Comparison of ENCODE assay signal across 26 cellular contexts in the genomic region with DNA sequence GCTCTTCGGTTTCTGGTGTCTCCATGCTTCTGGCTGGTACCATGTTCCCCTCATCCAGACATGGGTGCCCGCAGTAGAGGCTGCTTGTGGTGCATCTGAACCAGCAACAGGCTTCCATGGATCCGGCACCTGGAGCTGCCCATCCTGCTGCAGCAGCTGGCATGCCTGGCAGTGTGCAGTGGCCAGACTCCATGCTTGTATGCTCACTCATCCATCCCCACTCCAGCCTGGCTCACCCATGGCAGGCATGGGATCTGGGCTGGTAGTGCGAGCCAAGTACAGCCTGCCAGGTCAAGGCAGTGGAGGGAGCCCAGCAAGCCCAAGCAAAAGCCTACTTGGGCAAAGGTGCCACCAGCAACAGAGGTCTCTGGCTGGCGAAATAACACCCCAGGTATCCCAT. TPM values are rescaled to one million over a fixed set of nuclear protein-coding genes. Genes with fewer than 3 reads are reported as not detected.
A peak's percentile ranks its signal among the peaks of the same experiment; 100 is the strongest.
DNase-seq lines count a peak whose midpoint lies in the region; ATAC-seq, FAIRE-seq and TF ChIP-seq lines count a peak whose summit lies in the region.
"Had no signal": no experiment of that assay in that cellular context is flagged by ENCODE, and none has a peak within 500 bp of the region (broad histone marks: within the 10 kb centered on the region; RNA-seq: fewer than 3 reads in every experiment).

No MANE protein-coding gene starts in this region.

- TF ChIP-seq RAD21 in IMR-90 (IDR thresholded peaks at IDR 0.05; ENCODE audit: low read length) = no peak

- intact Hi-C loops in IMR-90 (cut with micrococcal nuclease) (no loop called here), kidney (cut with DNase I) (no loop called here)

- no peak overlapping the region for H2BK15ac ChIP-seq in IMR-90 (ENCODE audit: low read depth, low read length)

- no peak overlapping the region for H2BK12ac ChIP-seq in trophoblast cell (ENCODE audit: low read length)

- H2AK9ac ChIP-seq in IMR-90 (replicated peaks; ENCODE audit: low read depth, low read length, poor library complexity) = no peak overlapping the region

- H2BK120ac ChIP-seq in IMR-90 (ENCODE audit: low read depth, low read length) = no peak overlapping the region
- no peak overlapping the region for H2BK120ac ChIP-seq in trophoblast cell (ENCODE audit: insufficient read depth, low read length, poor library complexity)

- no peak overlapping the region for H3K18ac ChIP-seq in IMR-90 (ENCODE audit: low read depth, low read length)
- no peak overlapping the region for H3K18ac ChIP-seq in trophoblast cell (ENCODE audit: low read length)

- H3K23ac ChIP-seq in IMR-90 (ENCODE audit: low read depth, low read length) (no peak overlapping the region), trophoblast cell (ENCODE audit: low read length) (no peak overlapping the region)

- CTCF ChIA-PET in IMR-90 (lab: Yijun Ruan, JAX) = no interaction called here

- no peak overlapping the region for H4K12ac ChIP-seq in trophoblast cell (ENCODE audit: low read depth, low read length)

- H3K27ac ChIP-seq in IMR-90 (ENCODE audit: insufficient read depth, low read length) = no peak overlapping the region
- no peak overlapping the region for H3K27ac ChIP-seq in kidney (ENCODE audit: low read depth in 2 of 2, low read length in 2 of 2)
- H3K27ac ChIP-seq in trophoblast cell (ENCODE audit: low read depth, low read length) = no peak overlapping the region
- H3K27ac ChIP-seq: 22Rv1; BLaER1 treated with 17β-estradiol and CSF1 and Interleukin-3, amounts not matched to agents 10 nM and 100 nM had no signal

- H4K8ac ChIP-seq in IMR-90 (ENCODE audit: low read depth in 2 of 2, low read length in 2 of 2) (no peak overlapping the region), trophoblast cell (ENCODE audit: low read depth, low read length) (no peak overlapping the region)

- H3K56ac ChIP-seq in IMR-90 (ENCODE audit: extremely low read depth, insufficient read depth, low read length) = no peak overlapping the region

- H4K5ac ChIP-seq in IMR-90 (ENCODE audit: low read depth, low read length) = no peak overlapping the region

- BruUV-seq in IMR-90 (replicated peaks; lab: Mats Ljungman, UMichigan) = no TSS peak

- no peak for FAIRE-seq in kidney (lab: Jason Lieb, UNC)
- FAIRE-seq in urothelium cell line (lab: Jason Lieb, UNC) = no peak
- FAIRE-seq: A204.1, D721Med, GM12891, GM18507, H54 had no signal

- H4K20me1 ChIP-seq in IMR-90 (ENCODE audit: insufficient read depth, low read length) = no peaks in the 10 kb centered on the region
- H4K20me1 ChIP-seq: BLaER1 treated with 17β-estradiol and CSF1 and Interleukin-3, amounts not matched to agents 10 nM and 100 nM had no signal

- ATAC-seq in IMR-90 (ENCODE audit: low read depth) = no peak
- no peak for ATAC-seq in HG03432 (IDR thresholded peaks at IDR 0.05; ENCODE audit: unreplicated experiment)

- 36% methylated on average over 2 of the region's 5 CpGs; no CpG with 5 or more reads in 1 of the 2 experiments for WGBS in IMR-90 (ENCODE audit: extremely low coverage in 2 of 2, insufficient read length in 1 of 2), 2 experiments
- no CpG with 5 or more reads among the region's 5 CpGs for WGBS in trophoblast cell (ENCODE audit: extremely low coverage, insufficient coverage, insufficient read length)

- DNase-seq in IMR-90 (no peak), kidney (peak; percentile 41), trophoblast cell (no peak), urothelium cell line (ENCODE audit: low spot score) (no peak), NCI-H748 treated with DMSO at 0.1 percent for 48 hours (lab: John Stamatoyannopoulos, UW) (no peak)
- DNase-seq: BE2C; CD4-positive, alpha-beta T cell; CD8-positive, alpha-beta memory T cell; DMS 273 treated with DMSO at 0.1 percent for 48 hours; DMS79; GF-D8; GOT3; HFFc6 had no signal

- dilution Hi-C loops in IMR-90 (cut with HindIII; ENCODE audit: low sequenced_read_pairs, unreplicated experiment) = no loop called here

- no peak overlapping the region for H3K14ac ChIP-seq in IMR-90 (replicated peaks; ENCODE audit: low read depth, low read length)
- no peak overlapping the region for H3K14ac ChIP-seq in trophoblast cell (ENCODE audit: low read length)

- no peak overlapping the region for H3K4ac ChIP-seq in IMR-90 (ENCODE audit: low read depth, low read length)
- H3K4ac ChIP-seq in trophoblast cell (ENCODE audit: low read depth, low read length) = no peak overlapping the region

- TF ChIP-seq POLR2A in IMR-90 (IDR thresholded peaks at IDR 0.05; ENCODE audit: low read depth, low read length) = no peak

- H2AK5ac ChIP-seq in IMR-90 (ENCODE audit: low read depth, low read length) = no peak overlapping the region
- H2AK5ac ChIP-seq in trophoblast cell (ENCODE audit: low read length) = no peak overlapping the region

- H4K91ac ChIP-seq in IMR-90 (ENCODE audit: insufficient read depth, low read depth, low read length) (no peak overlapping the region), trophoblast cell (ENCODE audit: low read depth, low read length) (no peak overlapping the region)

- H2BK20ac ChIP-seq in IMR-90 (ENCODE audit: low read depth, low read length) = no peak overlapping the region

- TF ChIP-seq CTCF in IMR-90 (conservative IDR thresholded peaks at IDR 0.05; ENCODE audit: low read depth, low read length) (no peak), kidney (IDR thresholded peaks at IDR 0.05; ENCODE audit: borderline replicate concordance, extremely low read depth, insufficient read depth) (no peak)

- in situ Hi-C loops in IMR-90 (cut with MboI; ENCODE audit: low sequenced_read_pairs) = no loop called here

- H3K9me3 ChIP-seq in IMR-90 (ENCODE audit: control insufficient read depth, insufficient read depth, low read length) = peaks cover 10% of the 10 kb centered on the region; the same call in 1 of the 2 replicates
- no peaks in the 10 kb centered on the region for H3K9me3 ChIP-seq in kidney (ENCODE audit: control insufficient read depth in 1 of 2, low read length in 2 of 2)
- H3K9me3 ChIP-seq in trophoblast cell (ENCODE audit: insufficient read depth, low read depth, low read length) = peaks cover 8% of the 10 kb centered on the region
- H3K9me3 ChIP-seq: BE2C, HAP-1 had no signal

- H3K9me1 ChIP-seq in IMR-90 (ENCODE audit: insufficient read depth, low read length) = no peaks in the 10 kb centered on the region

- H3K4me1 ChIP-seq in IMR-90 (ENCODE audit: control insufficient read depth, insufficient read depth, low read length) (no peaks in the 10 kb centered on the region), kidney (ENCODE audit: control insufficient read depth in 1 of 2, insufficient read depth in 1 of 2, low read depth in 1 of 2, low read length in 2 of 2) (no peaks in the 10 kb centered on the region), trophoblast cell (ENCODE audit: control insufficient read depth in 1 of 2, insufficient read depth in 2 of 2, low read length in 2 of 2) (no peaks in the 10 kb centered on the region)
- H3K4me1 ChIP-seq: BE2C; BLaER1 treated with 17β-estradiol and CSF1 and Interleukin-3, amounts not matched to agents 10 nM and 100 nM; HAP-1 had no signal

- H2BK5ac ChIP-seq in IMR-90 (ENCODE audit: low read depth, low read length, poor library complexity, severe bottlenecking) = no peak overlapping the region
- H2BK5ac ChIP-seq in trophoblast cell (ENCODE audit: low read depth, low read length, poor library complexity) = no peak overlapping the region

- H3K4me3 ChIP-seq in IMR-90 (ENCODE audit: insufficient read depth, low read depth, low read length) (no peak overlapping the region), kidney (ENCODE audit: low read length in 2 of 2) (no peak overlapping the region), trophoblast cell (ENCODE audit: low read depth, low read length) (peak overlapping the region; percentile 49)
- H3K4me3 ChIP-seq: BLaER1 treated with 17β-estradiol and CSF1 and Interleukin-3, amounts not matched to agents 10 nM and 100 nM; HAP-1 had no signal

- H3K27me3 ChIP-seq in IMR-90 (ENCODE audit: control insufficient read depth, insufficient read depth, low read length) (no peaks in the 10 kb centered on the region), trophoblast cell (ENCODE audit: insufficient read depth, low read length) (no peaks in the 10 kb centered on the region)
- H3K27me3 ChIP-seq: BE2C; BLaER1 treated with 17β-estradiol and CSF1 and Interleukin-3, amounts not matched to agents 10 nM and 100 nM had no signal

- H3K79me1 ChIP-seq in IMR-90 (ENCODE audit: low read depth in 1 of 2, low read length in 2 of 2) (no peaks in the 10 kb centered on the region), trophoblast cell (ENCODE audit: low read length) (no peaks in the 10 kb centered on the region)

- H2AFZ ChIP-seq in IMR-90 (replicated peaks; ENCODE audit: low read length, poor library complexity) = peak overlapping the region; percentile 51
- H2AFZ ChIP-seq in trophoblast cell (ENCODE audit: insufficient read depth, low read length, poor library complexity) = no peak overlapping the region

- no peaks in the 10 kb centered on the region for H3K79me2 ChIP-seq in trophoblast cell (ENCODE audit: control insufficient read depth, insufficient read depth, low read length, poor library complexity)

- H3K4me2 ChIP-seq in IMR-90 (ENCODE audit: low read depth, low read length) (no peak overlapping the region), trophoblast cell (ENCODE audit: low read length) (no peak overlapping the region)
- H3K4me2 ChIP-seq: BLaER1 treated with 17β-estradiol and CSF1 and Interleukin-3, amounts not matched to agents 10 nM and 100 nM had no signal

- POLR2A ChIA-PET in IMR-90 (lab: Charles Lee; ENCODE audit: unreplicated experiment) = no interaction called here

- no peaks in the 10 kb centered on the region for H3K36me3 ChIP-seq in IMR-90 (ENCODE audit: control insufficient read depth, insufficient read depth, low read length)
- H3K36me3 ChIP-seq in kidney (ENCODE audit: control insufficient read depth in 1 of 2, insufficient read depth in 2 of 2, low read length in 2 of 2) = no peaks in the 10 kb centered on the region
- H3K36me3 ChIP-seq in trophoblast cell (ENCODE audit: control insufficient read depth in 1 of 2, insufficient read depth in 2 of 2, low read length in 2 of 2) = no peaks in the 10 kb centered on the region
- H3K36me3 ChIP-seq: BE2C; BLaER1 treated with 17β-estradiol and CSF1 and Interleukin-3, amounts not matched to agents 10 nM and 100 nM; HAP-1 had no signal

- no peak overlapping the region for H3K9ac ChIP-seq in IMR-90 (ENCODE audit: low read depth, low read length)
- no peak overlapping the region for H3K9ac ChIP-seq in kidney (ENCODE audit: low read length in 2 of 2)
- H3K9ac ChIP-seq in trophoblast cell (ENCODE audit: low read length) = no peak overlapping the region
- H3K9ac ChIP-seq: BLaER1 treated with 17β-estradiol and CSF1 and Interleukin-3, amounts not matched to agents 10 nM and 100 nM had no signal

RNA-seq across cellular contexts. Expression of a gene that starts 6.2 kb away (rescaled TPM):
- not detected in 2 replicates for total RNA-seq in IMR-90 (2012; rRNA removed)
- polyA plus RNA-seq in IMR-90 (2012; rRNA removed) = not detected in 2 replicates
- polyA plus RNA-seq in IMR-90 (2012; cell fraction: cytosol; rRNA removed) = not detected in 2 replicates
- not detected in 2 replicates for polyA plus RNA-seq in IMR-90 (2012; cell fraction: nucleus; rRNA removed; ENCODE audit: low replicate concordance)
- not detected for total RNA-seq in kidney
- not detected for polyA plus RNA-seq in kidney (ENCODE audit: insufficient read depth, low read depth, low replicate concordance)
- not detected in 2 replicates for polyA plus RNA-seq in trophoblast cell (2013)
- total RNA-seq: CD4-positive, alpha-beta T cell; CD8-positive, alpha-beta memory T cell; Daoy; G401; HFFc6 had no signal
- polyA plus RNA-seq: AG04450; CD14-positive monocyte; CD8-positive, alpha-beta memory T cell had no signal

RNA-seq across cellular contexts. Expression of a gene that starts 15.7 kb away (rescaled TPM):
- total RNA-seq in IMR-90 (2012; rRNA removed) = not detected in 2 replicates
- polyA plus RNA-seq in IMR-90 (2012; rRNA removed) = not detected in 2 replicates
- polyA plus RNA-seq in IMR-90 (2012; cell fraction: cytosol; rRNA removed) = not detected in 2 replicates
- not detected in 2 replicates for polyA plus RNA-seq in IMR-90 (2012; cell fraction: nucleus; rRNA removed; ENCODE audit: low replicate concordance)
- total RNA-seq in kidney = not detected
- not detected for polyA plus RNA-seq in kidney (ENCODE audit: insufficient read depth, low read depth, low replicate concordance)
- polyA plus RNA-seq in trophoblast cell (2013) = not detected in 2 replicates
- total RNA-seq: CD4-positive, alpha-beta T cell; CD8-positive, alpha-beta memory T cell; Daoy; G401; HFFc6 had no signal
- polyA plus RNA-seq: AG04450; CD14-positive monocyte; CD8-positive, alpha-beta memory T cell had no signal

RNA-seq across cellular contexts. Expression of a gene that starts 37.4 kb away (rescaled TPM):
- total RNA-seq in IMR-90 (2012; rRNA removed) (not detected in 2 replicates), kidney (not detected)
- polyA plus RNA-seq in IMR-90 (2012; rRNA removed) (not detected in 2 replicates), kidney (ENCODE audit: insufficient read depth, low read depth, low replicate concordance) (not detected)
- not detected in 2 replicates for polyA plus RNA-seq in IMR-90 (2012; cell fraction: cytosol; rRNA removed)
- not detected in 2 replicates for polyA plus RNA-seq in IMR-90 (2012; cell fraction: nucleus; rRNA removed; ENCODE audit: low replicate concordance)
- not detected in 2 replicates for polyA plus RNA-seq in trophoblast cell (2013)
- total RNA-seq: CD4-positive, alpha-beta T cell; CD8-positive, alpha-beta memory T cell; Daoy; G401; HFFc6 had no signal
- polyA plus RNA-seq: AG04450; CD14-positive monocyte; CD8-positive, alpha-beta memory T cell had no signal

RNA-seq across cellular contexts. Expression of a gene that starts 49.2 kb away (rescaled TPM):
- total RNA-seq in IMR-90 (2012; rRNA removed) (not detected in 2 replicates), kidney (not detected)
- polyA plus RNA-seq in IMR-90 (2012; rRNA removed) (not detected in 2 replicates), kidney (ENCODE audit: insufficient read depth, low read depth, low replicate concordance) (not detected)
- not detected in 2 replicates for polyA plus RNA-seq in IMR-90 (2012; cell fraction: cytosol; rRNA removed)
- not detected in 2 replicates for polyA plus RNA-seq in IMR-90 (2012; cell fraction: nucleus; rRNA removed; ENCODE audit: low replicate concordance)
- polyA plus RNA-seq in trophoblast cell (2013) = not detected in 2 replicates
- total RNA-seq: CD4-positive, alpha-beta T cell; CD8-positive, alpha-beta memory T cell; Daoy; G401; HFFc6 had no signal
- polyA plus RNA-seq: AG04450; CD14-positive monocyte; CD8-positive, alpha-beta memory T cell had no signal
